ENCODE assay signal across 7 cellular contexts in the genomic region with DNA sequence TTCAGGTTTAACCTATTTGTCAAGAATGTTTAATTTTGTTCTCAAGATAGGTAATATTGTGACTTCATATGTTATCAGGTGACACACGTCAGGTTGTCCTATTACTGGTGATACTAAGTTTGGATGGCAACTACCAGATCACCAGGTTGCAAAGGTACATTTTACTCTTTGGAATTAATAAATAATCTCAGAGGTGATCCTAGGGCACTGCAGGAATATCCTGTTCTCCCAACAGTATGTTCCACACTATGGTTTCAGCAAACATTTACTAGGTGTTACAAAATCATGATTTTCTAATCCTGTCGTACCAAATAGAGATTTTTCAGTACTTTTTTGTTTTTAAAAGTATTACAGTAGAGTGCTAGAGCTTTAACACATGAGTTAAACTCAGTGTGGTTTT.
"Had no signal": no experiment of that assay in that cellular context is flagged by ENCODE, and none has a peak within 500 bp of the region (broad histone marks: within the 10 kb centered on the region; RNA-seq: fewer than 3 reads in every experiment).

No MANE protein-coding gene starts in this region.

- ATAC-seq: HCT116 had no signal

- H3K27ac ChIP-seq: GM23248 had no signal

- H3K9me3 ChIP-seq: HAP-1 had no signal

- FAIRE-seq: HTR-8/SVneo had no signal

- H2AFZ ChIP-seq: GM23248 had no signal

- DNase-seq: GM23248, GOT3, H7, HFFc6 had no signal

- H3K4me1 ChIP-seq: HAP-1 had no signal

- H3K9ac ChIP-seq: GM23248 had no signal

- H3K4me3 ChIP-seq: GM23248, HAP-1 had no signal

- H3K36me3 ChIP-seq: HAP-1 had no signal
